Comparison of ENCODE assay signal across 8 cellular contexts in the genomic region with DNA sequence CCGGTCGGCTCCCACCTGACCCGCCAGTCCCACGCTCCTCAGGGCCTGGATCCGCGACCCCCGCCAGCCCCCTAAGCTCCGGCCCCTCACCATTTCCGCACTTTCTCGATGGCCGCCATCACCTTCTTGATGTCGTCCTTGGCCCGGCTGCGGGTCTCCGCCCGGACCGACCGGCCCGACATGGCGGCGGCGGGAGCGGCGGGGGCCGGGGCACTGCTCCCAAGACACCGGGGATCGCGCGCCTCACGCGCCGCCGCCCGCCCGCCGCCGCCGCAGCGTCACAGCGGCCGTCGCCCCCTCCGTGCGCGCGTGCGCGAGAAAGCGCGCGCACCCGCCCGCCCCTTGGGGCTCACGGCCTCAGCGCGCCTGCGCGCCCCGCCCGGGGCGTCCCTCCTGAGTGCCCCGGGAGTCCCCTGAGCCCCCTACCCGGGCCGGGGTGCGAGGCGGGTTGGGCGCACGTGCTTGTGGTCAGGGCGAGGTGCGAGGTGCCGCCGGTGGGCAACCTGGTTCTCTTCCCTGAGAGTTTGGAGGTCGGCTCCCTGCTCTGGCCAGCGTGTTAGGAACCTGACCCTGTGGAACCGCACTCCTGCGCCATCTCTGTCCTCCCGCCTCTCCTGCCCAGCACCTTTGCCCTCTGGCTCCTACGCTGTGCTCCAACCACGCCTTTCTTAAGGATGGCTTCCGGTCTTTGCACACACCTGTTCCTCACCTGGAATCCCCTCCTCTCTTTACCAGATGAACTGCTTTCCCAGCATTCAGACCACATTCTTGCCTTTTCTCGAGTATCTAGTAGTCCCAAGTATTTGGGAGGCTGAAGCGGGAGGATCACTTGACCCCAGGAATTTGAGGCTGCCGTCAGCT. TPM values are rescaled to one million over a fixed set of nuclear protein-coding genes. Genes with fewer than 3 reads are reported as not detected.
DNase-seq lines count a peak whose midpoint lies in the region; ATAC-seq and TF ChIP-seq lines count a peak whose summit lies in the region.

TSS of gene BCL7B (minus strand) at position 294 of the 861 bp plus-strand sequence. CDS start at position 182, 112 bp downstream.

- ATAC-seq in GM18505 (IDR thresholded peaks at IDR 0.05; ENCODE audit: unreplicated experiment) (peak; percentile 55), HG02973 (IDR thresholded peaks at IDR 0.05; ENCODE audit: unreplicated experiment) (peak; percentile 37), left lung (peak; percentile 72)

- peak within 1 kb of the TSS; percentile 97 for H3K27ac ChIP-seq in left lung

- H3K4me3 Mint-ChIP-seq in activated CD4-positive, alpha-beta T cell treated with anti-CD3 and anti-CD28 coated beads, Interleukin-2, amount 10 ng/mL, durations not matched to agents 7 days and 5 days, result peak within 1 kb of the TSS; percentile 94
- H3K4me3 Mint-ChIP-seq in dendritic cell treated with granulocyte-macrophage colony-stimulating factor and Interleukin-4, amounts not matched to agents 40 ng/mL and 50 ng/mL, for 4 days, result peak within 1 kb of the TSS; percentile 94

- H3K27me3 ChIP-seq in left lung, result no peaks in the 10 kb centered on the region

- H3K4me1 Mint-ChIP-seq in activated CD4-positive, alpha-beta T cell treated with anti-CD3 and anti-CD28 coated beads, Interleukin-2, amount 10 ng/mL, durations not matched to agents 7 days and 5 days, result peaks cover 42% of the 10 kb centered on the region
- H3K4me1 Mint-ChIP-seq in dendritic cell treated with granulocyte-macrophage colony-stimulating factor and Interleukin-4, amounts not matched to agents 40 ng/mL and 50 ng/mL, for 4 days (ENCODE audit: low read depth), result peaks cover 49% of the 10 kb centered on the region

- H3K27ac Mint-ChIP-seq in activated CD4-positive, alpha-beta T cell treated with anti-CD3 and anti-CD28 coated beads, Interleukin-2, amount 10 ng/mL, durations not matched to agents 7 days and 5 days, result peak within 1 kb of the TSS; percentile 92
- H3K27ac Mint-ChIP-seq in dendritic cell treated with granulocyte-macrophage colony-stimulating factor and Interleukin-4, amounts not matched to agents 40 ng/mL and 50 ng/mL, for 4 days, result peak within 1 kb of the TSS; percentile 97

- DNase-seq in 8988T (peak; percentile 93), NCI-H2171 treated with DMSO at 0.1 percent for 48 hours (lab: John Stamatoyannopoulos, UW) (peak; percentile 63), left lung (peak; percentile 74 to 93)
- peak; percentile 77 for DNase-seq in activated CD4-positive, alpha-beta T cell treated with anti-CD3 and anti-CD28 coated beads, Interleukin-2, amount 10 ng/mL, durations not matched to agents 7 days and 5 days
- peak; percentile 58 for DNase-seq in stimulated activated CD4-positive, alpha-beta T cell treated with anti-CD3 and anti-CD28 coated beads, Interleukin-2, amount 100 ng/mL, for 4 hours (ENCODE audit: low read depth)

- no peaks in the 10 kb centered on the region for H3K9me3 ChIP-seq in left lung

- intact Hi-C loops in dendritic cell treated with granulocyte-macrophage colony-stimulating factor and Interleukin-4, amounts not matched to agents 40 ng/mL and 50 ng/mL, for 4 days (cut with micrococcal nuclease), result loop anchor here (1.0 kb wide), 2 partner anchors 21 to 35 kb away; partner anchors contain the start of genes BAZ1B and TBL2
- intact Hi-C loops in left lung (cut with DNase I), result no loop called here

- CTCF ChIA-PET in activated CD4-positive, alpha-beta T cell treated with anti-CD3 and anti-CD28 coated beads, Interleukin-2, amount 10 ng/mL, durations not matched to agents 7 days and 5 days (lab: Charles Lee), result interaction anchor here (0.7 to 1.4 kb wide), 6 partner anchors 8 to 28 kb away, joined by 3 to 4 read pairs (median 3); partner anchors contain the start of gene TBL2

- peak within 1 kb of the TSS; percentile 55 to 77 for H3K4me3 ChIP-seq in left lung

- H3K36me3 Mint-ChIP-seq in activated CD4-positive, alpha-beta T cell treated with anti-CD3 and anti-CD28 coated beads, Interleukin-2, amount 10 ng/mL, durations not matched to agents 7 days and 5 days (ENCODE audit: low read depth), result peaks cover 16% of the 10 kb centered on the region
- H3K36me3 Mint-ChIP-seq in dendritic cell treated with granulocyte-macrophage colony-stimulating factor and Interleukin-4, amounts not matched to agents 40 ng/mL and 50 ng/mL, for 4 days (ENCODE audit: low read depth), result peaks cover 46% of the 10 kb centered on the region

- peaks cover 14 to 37% of the 10 kb centered on the region in 2 donors for H3K4me1 ChIP-seq in left lung

- no peaks in the 10 kb centered on the region for H3K9me3 Mint-ChIP-seq in activated CD4-positive, alpha-beta T cell treated with anti-CD3 and anti-CD28 coated beads, Interleukin-2, amount 10 ng/mL, durations not matched to agents 7 days and 5 days
- H3K9me3 Mint-ChIP-seq in dendritic cell treated with granulocyte-macrophage colony-stimulating factor and Interleukin-4, amounts not matched to agents 40 ng/mL and 50 ng/mL, for 4 days, result no peaks in the 10 kb centered on the region

- no peak for TF ChIP-seq CTCF in left lung (IDR thresholded peaks at IDR 0.05)

- H3K36me3 ChIP-seq in left lung, result peaks cover 0 to 19% of the 10 kb centered on the region in 2 donors

- POLR2A ChIA-PET in activated CD4-positive, alpha-beta T cell treated with anti-CD3 and anti-CD28 coated beads, Interleukin-2, amount 10 ng/mL, durations not matched to agents 7 days and 5 days (lab: Charles Lee), result no interaction called here

- no peaks in the 10 kb centered on the region for H3K27me3 Mint-ChIP-seq in activated CD4-positive, alpha-beta T cell treated with anti-CD3 and anti-CD28 coated beads, Interleukin-2, amount 10 ng/mL, durations not matched to agents 7 days and 5 days
- H3K27me3 Mint-ChIP-seq in dendritic cell treated with granulocyte-macrophage colony-stimulating factor and Interleukin-4, amounts not matched to agents 40 ng/mL and 50 ng/mL, for 4 days, result peaks cover 4% of the 10 kb centered on the region

- TF ChIP-seq POLR2A in GM18505 (IDR thresholded peaks at IDR 0.05; ENCODE audit: borderline replicate concordance, extremely low read depth, insufficient read depth, insufficient read length), result peak; percentile 78

RNA-seq across cellular contexts. Expression of gene BCL7B, which starts in this region (rescaled TPM):
- total RNA-seq in activated CD4-positive, alpha-beta T cell treated with anti-CD3 and anti-CD28 coated beads, Interleukin-2, amount 10 ng/mL, durations not matched to agents 7 days and 5 days, result 10 to 100 TPM; 69.7 to 93.0 TPM
- 10 to 100 TPM; 46.0 to 57.8 TPM for total RNA-seq in left lung

Comparison
In these comparisons a context has a peak if more than half of its experiments do, and no peak if none do; other contexts are left out.
1. Peak in every context shown above with its lines: DNase-seq, ATAC-seq, H3K4me3 ChIP-seq and H3K27ac ChIP-seq.